9 cellular contexts compared by ENCODE assay signal in the genomic region with DNA sequence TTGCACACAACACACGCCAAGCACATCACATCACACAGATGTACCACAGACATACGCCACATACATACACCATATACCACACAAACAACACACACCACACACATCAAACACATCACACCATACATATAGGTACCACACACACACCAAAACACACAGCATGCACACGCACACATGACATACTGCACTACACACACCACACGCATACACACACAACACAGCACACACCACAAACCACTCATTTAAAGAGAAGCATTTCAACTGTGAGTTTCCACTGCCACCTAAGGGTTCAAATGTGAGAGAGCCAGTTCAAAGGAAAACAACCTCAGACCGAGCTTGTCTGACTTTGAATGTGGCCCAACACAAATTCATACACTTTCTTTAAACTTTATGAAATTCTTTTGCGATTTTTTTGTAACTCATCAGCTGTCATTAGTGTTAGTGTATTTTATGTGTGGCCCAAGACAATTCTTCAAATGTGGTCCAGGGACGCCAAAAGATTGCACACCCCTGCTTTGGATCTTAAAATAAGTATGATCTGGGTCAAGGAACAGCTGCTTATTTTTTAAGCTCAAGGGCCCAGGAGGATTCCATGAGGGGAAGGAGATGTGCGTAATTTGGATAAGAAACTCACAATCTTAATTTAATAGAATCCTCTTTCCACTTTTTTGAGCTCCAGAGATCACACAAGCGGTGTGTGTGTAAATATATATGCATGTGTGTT.
A peak's percentile ranks its signal among the peaks of the same experiment; 100 is the strongest.
DNase-seq lines count a peak whose midpoint lies in the region; ATAC-seq and TF ChIP-seq lines count a peak whose summit lies in the region.
"Had no signal": no experiment of that assay in that cellular context is flagged by ENCODE, and none has a peak within 500 bp of the region (broad histone marks: within the 10 kb centered on the region; RNA-seq: fewer than 3 reads in every experiment).

No MANE protein-coding gene starts in this region.

- TF ChIP-seq CTCF in AG04449 (IDR thresholded peaks at IDR 0.05; ENCODE audit: insufficient read depth, low read length, missing control alignments): peak; percentile 19
- TF ChIP-seq CTCF in HL-60 (IDR thresholded peaks at IDR 0.05; ENCODE audit: insufficient read depth, low read length): peak; percentile 19
- peak; percentile 42 for TF ChIP-seq CTCF in thoracic aorta (IDR thresholded peaks at IDR 0.05)

- H3K9me3 ChIP-seq in thoracic aorta: no peaks in the 10 kb centered on the region

- POLR2A ChIA-PET in AG04449 (lab: Yijun Ruan, JAX): interaction anchor here (0.5 to 0.9 kb wide), 2 partner anchors 19 to 519 kb away, joined by 3 read pairs; no protein-coding TSS in a partner anchor

- intact Hi-C loops in left cardiac atrium (cut with DNase I): loop anchor here (5.0 to 10.0 kb wide), 5 partner anchors 95 to 367 kb away; no protein-coding TSS in a partner anchor

- H3K27me3 ChIP-seq in HL-60 (ENCODE audit: insufficient read depth, poor library complexity, severe bottlenecking) (peaks cover 3% of the 10 kb centered on the region), thoracic aorta (replicated peaks; ENCODE audit: insufficient read depth) (no peaks in the 10 kb centered on the region)

- no peaks in the 10 kb centered on the region for H3K36me3 ChIP-seq in thoracic aorta

- H3K27ac ChIP-seq in HL-60 (replicated peaks) (no peak overlapping the region), thoracic aorta (no peak overlapping the region)

- H3K4me1 ChIP-seq in thoracic aorta (ENCODE audit: control insufficient read depth in 1 of 2, low read depth in 2 of 2): no peaks in the 10 kb centered on the region

- DNase-seq in AG04449 (ENCODE audit: low read depth, low spot score) (no peak), HL-60 (ENCODE audit: low read depth in 1 of 2, low spot score in 1 of 2) (peak; percentile 1 to 13), OCI-M1 (lab: John Stamatoyannopoulos, UW) (peak; percentile 22), left cardiac atrium (no peak), thoracic aorta (ENCODE audit: low spot score) (no peak)
- DNase-seq: activated naive CD8-positive, alpha-beta T cell treated with anti-CD3 and anti-CD28 coated beads, Interleukin-2, amount 10 ng/mL, durations not matched to agents 7 days and 5 days had no signal

- CTCF ChIA-PET in AG04449 (lab: Yijun Ruan, JAX): interaction anchor here (0.9 to 5.1 kb wide), 8 partner anchors 11 to 522 kb away, joined by 3 to 265 read pairs (median 3); a partner anchor contains a TSS

- ATAC-seq in left cardiac atrium (peak; percentile 56 to 60), thoracic aorta (ENCODE audit: insufficient number of reproducible peaks, low FRiP score, low read depth) (no peak), HG02588 (IDR thresholded peaks at IDR 0.05; ENCODE audit: unreplicated experiment) (no peak), HG02870 (IDR thresholded peaks at IDR 0.05; ENCODE audit: unreplicated experiment) (no peak), HG02642 (IDR thresholded peaks at IDR 0.05; ENCODE audit: poor library complexity, unreplicated experiment) (no peak)

- no peak overlapping the region for H3K4me3 ChIP-seq in AG04449 (ENCODE audit: low read depth, low read length)
- H3K4me3 ChIP-seq in HL-60 (replicated peaks; ENCODE audit: insufficient read depth, low read length): no peak overlapping the region
- H3K4me3 ChIP-seq in thoracic aorta: no peak overlapping the region

Comparison
In these comparisons a context has a peak if more than half of its experiments do, and no peak if none do; other contexts are left out.
1. DNase-seq: peak in HL-60 (2 of 2) and OCI-M1 (single experiment); none in AG04449 (single experiment), left cardiac atrium (single experiment) and thoracic aorta (single experiment).
2. ATAC-seq: peak in left cardiac atrium (2 of 2); none in thoracic aorta (single experiment), HG02588 (single experiment), HG02870 (single experiment) and HG02642 (single experiment).
3. Peak in every context shown above with its lines, with median percentiles within 50 percentile points of each other: CTCF ChIP-seq.